In genomic region chr15:64878708-64879107, GRCh38 we compare ENCODE assay signal across 21 cellular contexts. TPM values are rescaled to one million over a fixed set of nuclear protein-coding genes. Genes with fewer than 3 reads are reported as not detected.
A peak's percentile ranks its signal among the peaks of the same experiment; 100 is the strongest.
DNase-seq lines count a peak whose midpoint lies in the region; ATAC-seq and TF ChIP-seq lines count a peak whose summit lies in the region.
"Had no signal": no experiment of that assay in that cellular context is flagged by ENCODE, and none has a peak within 500 bp of the region (broad histone marks: within the 10 kb centered on the region; RNA-seq: fewer than 3 reads in every experiment).

No MANE protein-coding gene starts in this region.

- 57% methylated on average over 9 of the region's 9 CpGs for WGBS in right cardiac atrium
- WGBS in psoas muscle, 3 donors = 58 to 73% (median 59%) methylated on average over 9 of the region's 9 CpGs

- intact Hi-C loops in right cardiac atrium (cut with DNase I) (no loop called here), psoas muscle (cut with DNase I) (no loop called here), uterus (cut with DNase I; ENCODE audit: low total_unique reads) (no loop called here)
- intact Hi-C loops in activated T-helper 1 cell treated with anti-CD3 and anti-CD28 coated beads, Interleukin-12 subunit alpha, Interleukin-12 subunit beta, Interleukin-2, Interleukin-4 antibody, amounts not matched to agents 30 ng/mL and 10 ng/mL and 1 ng/mL, durations not matched to agents 14 hours and 24 hours and 36 hours (cut with micrococcal nuclease) = no loop called here

- H3K4me1 ChIP-seq in right cardiac atrium (ENCODE audit: control insufficient read depth, insufficient read depth, low read length) = peaks cover 4% of the 10 kb centered on the region
- H3K4me1 ChIP-seq in psoas muscle = no peaks in the 10 kb centered on the region
- H3K4me1 ChIP-seq in uterus = no peaks in the 10 kb centered on the region

- ATAC-seq in right cardiac atrium (peak; percentile 22 to 47), psoas muscle (peak in 2 of 4 donors; percentile 9 to 29)
- ATAC-seq: naive thymus-derived CD4-positive, alpha-beta T cell had no signal

- H3K9me3 ChIP-seq in right cardiac atrium (ENCODE audit: control insufficient read depth, low read length) = no peaks in the 10 kb centered on the region
- H3K9me3 ChIP-seq in psoas muscle = no peaks in the 10 kb centered on the region
- H3K9me3 ChIP-seq in uterus = no peaks in the 10 kb centered on the region
- H3K9me3 ChIP-seq: thoracic aorta had no signal

- H3K9me3 Mint-ChIP-seq in T-helper 2 cell treated with Interferon-gamma antibody and Interleukin-4, amounts not matched to agents 5 μg/mL and 100 μg/mL, for 36 hours = no peaks in the 10 kb centered on the region
- H3K9me3 Mint-ChIP-seq in activated T-helper 1 cell treated with anti-CD3 and anti-CD28 coated beads, Interleukin-12 subunit alpha, Interleukin-12 subunit beta, Interleukin-2, Interleukin-4 antibody, amounts not matched to agents 30 ng/mL and 10 ng/mL and 1 ng/mL, durations not matched to agents 14 hours and 24 hours and 36 hours = no peaks in the 10 kb centered on the region
- H3K9me3 Mint-ChIP-seq: IgD-negative memory B cell; naive thymus-derived CD4-positive, alpha-beta T cell had no signal

- peaks cover 41% of the 10 kb centered on the region for H3K4me1 Mint-ChIP-seq in T-helper 2 cell treated with Interferon-gamma antibody and Interleukin-4, amounts not matched to agents 5 μg/mL and 100 μg/mL, for 36 hours (ENCODE audit: low read depth)
- peaks cover 42% of the 10 kb centered on the region for H3K4me1 Mint-ChIP-seq in activated T-helper 1 cell treated with anti-CD3 and anti-CD28 coated beads, Interleukin-12 subunit alpha, Interleukin-12 subunit beta, Interleukin-2, Interleukin-4 antibody, amounts not matched to agents 30 ng/mL and 10 ng/mL and 1 ng/mL, durations not matched to agents 14 hours and 24 hours and 36 hours (ENCODE audit: low read depth)

- no peaks in the 10 kb centered on the region for H3K36me3 ChIP-seq in psoas muscle (ENCODE audit: insufficient read depth in 1 of 2, low read depth in 1 of 2)
- no peaks in the 10 kb centered on the region for H3K36me3 ChIP-seq in uterus
- H3K36me3 ChIP-seq: thoracic aorta had no signal

- no peaks in the 10 kb centered on the region for H3K36me3 Mint-ChIP-seq in T-helper 2 cell treated with Interferon-gamma antibody and Interleukin-4, amounts not matched to agents 5 μg/mL and 100 μg/mL, for 36 hours (ENCODE audit: low read depth)
- H3K36me3 Mint-ChIP-seq in activated T-helper 1 cell treated with anti-CD3 and anti-CD28 coated beads, Interleukin-12 subunit alpha, Interleukin-12 subunit beta, Interleukin-2, Interleukin-4 antibody, amounts not matched to agents 30 ng/mL and 10 ng/mL and 1 ng/mL, durations not matched to agents 14 hours and 24 hours and 36 hours (ENCODE audit: low read depth) = no peaks in the 10 kb centered on the region
- H3K36me3 Mint-ChIP-seq: naive thymus-derived CD4-positive, alpha-beta T cell had no signal

- no peak for DNase-seq in T-helper 2 cell treated with Interferon-gamma antibody and Interleukin-4, amounts not matched to agents 5 μg/mL and 100 μg/mL, for 36 hours (ENCODE audit: low spot score)
- DNase-seq in T-helper 2 cell = no peak
- no peak for DNase-seq in right cardiac atrium
- DNase-seq in psoas muscle = no peak
- no peak for DNase-seq in uterus
- DNase-seq in NCI-H774 (lab: John Stamatoyannopoulos, UW) = no peak
- no peak for DNase-seq in activated T-helper 1 cell treated with anti-CD3 and anti-CD28 coated beads, Interleukin-12 subunit alpha, Interleukin-12 subunit beta, Interleukin-2, Interleukin-4 antibody, amounts not matched to agents 30 ng/mL and 10 ng/mL and 1 ng/mL, durations not matched to agents 14 hours and 24 hours and 36 hours (ENCODE audit: low spot score)
- no peak for DNase-seq in erythroblast (lab: John Stamatoyannopoulos, UW)
- DNase-seq: activated CD4-positive, alpha-beta T cell treated with anti-CD3 and anti-CD28 coated beads for 48 hours; AML-193; Calu3; mammary epithelial cell; MM.1S; naive thymus-derived CD4-positive, alpha-beta T cell; NCI-H187; NCI-H226 had no signal

- no peaks in the 10 kb centered on the region for H3K27me3 Mint-ChIP-seq in T-helper 2 cell treated with Interferon-gamma antibody and Interleukin-4, amounts not matched to agents 5 μg/mL and 100 μg/mL, for 36 hours (ENCODE audit: low read depth)
- H3K27me3 Mint-ChIP-seq in activated T-helper 1 cell treated with anti-CD3 and anti-CD28 coated beads, Interleukin-12 subunit alpha, Interleukin-12 subunit beta, Interleukin-2, Interleukin-4 antibody, amounts not matched to agents 30 ng/mL and 10 ng/mL and 1 ng/mL, durations not matched to agents 14 hours and 24 hours and 36 hours (ENCODE audit: insufficient read depth) = no peaks in the 10 kb centered on the region
- H3K27me3 Mint-ChIP-seq: IgD-negative memory B cell; naive thymus-derived CD4-positive, alpha-beta T cell had no signal

- peak overlapping the region; percentile 47 for H3K27ac ChIP-seq in right cardiac atrium (ENCODE audit: low read length)
- peak overlapping the region; percentile 57 for H3K27ac ChIP-seq in psoas muscle
- peak overlapping the region; percentile 49 to 64 for H3K27ac ChIP-seq in uterus
- H3K27ac ChIP-seq: 22Rv1, RWPE1 had no signal

- H3K27ac Mint-ChIP-seq in T-helper 2 cell treated with Interferon-gamma antibody and Interleukin-4, amounts not matched to agents 5 μg/mL and 100 μg/mL, for 36 hours = peak overlapping the region; percentile 49
- no peak overlapping the region for H3K27ac Mint-ChIP-seq in activated T-helper 1 cell treated with anti-CD3 and anti-CD28 coated beads, Interleukin-12 subunit alpha, Interleukin-12 subunit beta, Interleukin-2, Interleukin-4 antibody, amounts not matched to agents 30 ng/mL and 10 ng/mL and 1 ng/mL, durations not matched to agents 14 hours and 24 hours and 36 hours

- H3K4me3 Mint-ChIP-seq in T-helper 2 cell treated with Interferon-gamma antibody and Interleukin-4, amounts not matched to agents 5 μg/mL and 100 μg/mL, for 36 hours = no peak overlapping the region
- no peak overlapping the region for H3K4me3 Mint-ChIP-seq in activated T-helper 1 cell treated with anti-CD3 and anti-CD28 coated beads, Interleukin-12 subunit alpha, Interleukin-12 subunit beta, Interleukin-2, Interleukin-4 antibody, amounts not matched to agents 30 ng/mL and 10 ng/mL and 1 ng/mL, durations not matched to agents 14 hours and 24 hours and 36 hours

- TF ChIP-seq CTCF in psoas muscle (IDR thresholded peaks at IDR 0.05) (no peak), uterus (IDR thresholded peaks at IDR 0.05) (no peak)

- H3K27me3 ChIP-seq in right cardiac atrium (ENCODE audit: control insufficient read depth, insufficient read depth) = no peaks in the 10 kb centered on the region
- no peaks in the 10 kb centered on the region for H3K27me3 ChIP-seq in psoas muscle (ENCODE audit: insufficient read depth in 3 of 3, low read length in 2 of 3)
- no peaks in the 10 kb centered on the region for H3K27me3 ChIP-seq in uterus

- TF ChIP-seq POLR2A in uterus (IDR thresholded peaks at IDR 0.05) = no peak
- TF ChIP-seq POLR2A in erythroblast (IDR thresholded peaks at IDR 0.05; ENCODE audit: low read length) = no peak

- H3K4me3 ChIP-seq in right cardiac atrium (ENCODE audit: low read length) (no peak overlapping the region), psoas muscle (no peak overlapping the region), uterus (no peak overlapping the region)
- H3K4me3 ChIP-seq: smooth muscle cell, thoracic aorta had no signal

RNA-seq across cellular contexts. Expression of gene ANKDD1A, which starts 33.0 kb away (rescaled TPM):
- 1 to 10 TPM; 3.0 to 6.0 (median 3.8) TPM for total RNA-seq in right cardiac atrium
- polyA plus RNA-seq in right cardiac atrium = 2.1 TPM
- total RNA-seq in psoas muscle = 1 to 10 TPM in 1 of 4 donors, under 1 TPM in 3; 0.46 to 1.2 (median 0.92) TPM
- under 1 TPM; 0.18 to 0.30 (median 0.20) TPM for polyA plus RNA-seq in psoas muscle
- total RNA-seq in uterus = 10 to 100 TPM in 3 of 4 donors, under 1 TPM in 1; 0.59 to 36.2 (median 17.7) TPM
- 0.93 and 1.3 TPM in 2 replicates for total RNA-seq in activated T-helper 1 cell treated with anti-CD3 and anti-CD28 coated beads, Interleukin-12 subunit alpha, Interleukin-12 subunit beta, Interleukin-2, Interleukin-4 antibody, amounts not matched to agents 30 ng/mL and 10 ng/mL and 1 ng/mL, durations not matched to agents 14 hours and 24 hours and 36 hours

RNA-seq across cellular contexts. Expression of gene PLEKHO2, which starts 37.0 kb away (rescaled TPM):
- 10 to 100 TPM; 11.6 to 22.3 (median 13.8) TPM for total RNA-seq in right cardiac atrium
- polyA plus RNA-seq in right cardiac atrium = 11.7 TPM
- total RNA-seq in psoas muscle = 1 to 10 TPM; 5.2 to 6.7 (median 6.2) TPM
- 1 to 10 TPM; 1.9 to 4.4 (median 2.9) TPM for polyA plus RNA-seq in psoas muscle
- 10 to 100 TPM; 10.3 to 46.2 (median 23.0) TPM for total RNA-seq in uterus
- 17.0 and 17.8 TPM in 2 replicates for total RNA-seq in activated T-helper 1 cell treated with anti-CD3 and anti-CD28 coated beads, Interleukin-12 subunit alpha, Interleukin-12 subunit beta, Interleukin-2, Interleukin-4 antibody, amounts not matched to agents 30 ng/mL and 10 ng/mL and 1 ng/mL, durations not matched to agents 14 hours and 24 hours and 36 hours

RNA-seq across cellular contexts. Expression of gene PIF1, which starts 53.3 kb away (rescaled TPM):
- total RNA-seq in right cardiac atrium = 1 to 10 TPM in 1 of 4 donors, under 1 TPM in 3; 0.25 to 1.1 (median 0.62) TPM
- polyA plus RNA-seq in right cardiac atrium = 0.86 TPM
- under 1 TPM; 0.24 to 0.52 (median 0.36) TPM for total RNA-seq in psoas muscle
- under 1 TPM; 0.34 to 0.47 (median 0.36) TPM for polyA plus RNA-seq in psoas muscle
- total RNA-seq in uterus = 1 to 10 TPM in 1 of 4 donors, under 1 TPM in 2, not detected in 1; 0.24 to 5.5 (median 0.29) TPM
- 19.1 and 23.9 TPM in 2 replicates for total RNA-seq in activated T-helper 1 cell treated with anti-CD3 and anti-CD28 coated beads, Interleukin-12 subunit alpha, Interleukin-12 subunit beta, Interleukin-2, Interleukin-4 antibody, amounts not matched to agents 30 ng/mL and 10 ng/mL and 1 ng/mL, durations not matched to agents 14 hours and 24 hours and 36 hours
- polyA plus RNA-seq: naive thymus-derived CD4-positive, alpha-beta T cell had no signal
